In genomic region chr16:14070555-14070876, GRCh38 we compare ENCODE assay signal across 8 cellular contexts.
A peak's percentile ranks its signal among the peaks of the same experiment; 100 is the strongest.
DNase-seq lines count a peak whose midpoint lies in the region; ATAC-seq and TF ChIP-seq lines count a peak whose summit lies in the region.

No MANE protein-coding gene starts in this region.

- H3K9me3 ChIP-seq in HUES6 (ENCODE audit: control insufficient read depth, insufficient read depth, low read depth, low read length), result no peaks in the 10 kb centered on the region

- H3K4me1 Mint-ChIP-seq in nephron, result peaks cover 13% of the 10 kb centered on the region

- no peaks in the 10 kb centered on the region for H3K36me3 Mint-ChIP-seq in nephron (ENCODE audit: low read depth)

- ATAC-seq in GM19025 (IDR thresholded peaks at IDR 0.05; ENCODE audit: low read depth, unreplicated experiment), result peak; percentile 15

- H3K27ac Mint-ChIP-seq in nephron, result peak overlapping the region; percentile 68 to 90 (median 87)

- H3K9ac ChIP-seq in HUES6 (ENCODE audit: low read length), result peak overlapping the region; percentile 90

- no peak for DNase-seq in activated gamma-delta T cell (lab: John Stamatoyannopoulos, UW)
- no peak for DNase-seq in NCI-H187 treated with DMSO at 0.1 percent for 48 hours (lab: John Stamatoyannopoulos, UW)
- no peak for DNase-seq in C1 segment of cervical spinal cord (lab: John Stamatoyannopoulos, UW)
- no peak for DNase-seq in GM19240 (ENCODE audit: insufficient read length, low spot score)

- peak overlapping the region; percentile 86 for H3K4me3 ChIP-seq in HUES6 (ENCODE audit: low read depth, low read length)

- H3K27ac ChIP-seq in HUES6 (ENCODE audit: low read depth, low read length), result peak overlapping the region; percentile 57
- peak overlapping the region; percentile 76 for H3K27ac ChIP-seq in cingulate gyrus (ENCODE audit: low read depth, low read length)

- H3K36me3 ChIP-seq in HUES6 (ENCODE audit: control insufficient read depth, insufficient read depth, low read length), result peaks cover 4% of the 10 kb centered on the region; the same call in 1 of the 2 replicates

- H3K9me3 Mint-ChIP-seq in nephron, result no peaks in the 10 kb centered on the region

- H3K27me3 ChIP-seq in HUES6 (ENCODE audit: control insufficient read depth, insufficient read depth, low read length), result no peaks in the 10 kb centered on the region

- peak overlapping the region; percentile 86 to 91 (median 91) for H3K4me3 Mint-ChIP-seq in nephron

- H3K4me1 ChIP-seq in HUES6 (ENCODE audit: control insufficient read depth, insufficient read depth, low read length), result peaks cover 7% of the 10 kb centered on the region

- peaks cover 5% of the 10 kb centered on the region for H3K27me3 Mint-ChIP-seq in nephron (ENCODE audit: low read depth)

- TF ChIP-seq CTCF in nephron (IDR thresholded peaks at IDR 0.05; ENCODE audit: unreplicated experiment in 3 of 3), result no peak
